1 cellular context compared by ENCODE assay signal in the genomic region with DNA sequence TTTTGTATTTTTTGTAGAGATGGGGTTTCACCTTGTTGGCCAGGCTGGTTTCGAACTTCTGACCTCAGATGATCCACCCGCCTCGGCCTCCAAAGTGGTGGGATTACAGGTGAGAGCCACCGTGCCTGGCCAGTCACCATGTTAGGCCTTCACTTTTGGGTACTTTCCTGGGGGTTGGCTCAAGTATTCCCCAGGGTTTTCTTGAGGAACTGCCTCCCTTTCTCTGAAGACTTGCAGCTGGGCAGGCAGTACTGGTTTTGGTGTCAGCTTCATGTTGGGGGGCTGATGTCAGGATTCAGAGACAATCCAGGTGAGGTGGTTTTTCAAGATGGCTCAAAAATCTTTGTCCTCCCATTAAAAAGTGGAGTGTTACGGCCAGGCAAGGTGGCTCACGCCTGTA.
TF ChIP-seq lines count a peak whose summit lies in the region.

No MANE protein-coding gene starts in this region.

TF ChIP-seq in GM12878, 131 proteins besides CTCF, POLR2A, EP300 and RAD21:
- TF ChIP-seq SREBF1 (IDR thresholded peaks at IDR 0.05; ENCODE audit: low read length) (no peak), CBX5 (IDR thresholded peaks at IDR 0.05; ENCODE audit: low read depth) (no peak), MEF2B (IDR thresholded peaks at IDR 0.05; ENCODE audit: partially characterized antibody, poor library complexity, severe bottlenecking) (peak; percentile 63), NFYA (IDR thresholded peaks at IDR 0.05; ENCODE audit: borderline replicate concordance, low read depth, low read length) (no peak), SUZ12 (IDR thresholded peaks at IDR 0.05; ENCODE audit: unreplicated experiment) (no peak), TBL1XR1 (IDR thresholded peaks at IDR 0.05; ENCODE audit: low read depth, low read length) (no peak), SRF (IDR thresholded peaks at IDR 0.05; ENCODE audit: low read depth in 2 of 2, low read length in 2 of 2) (no peak), E4F1 (IDR thresholded peaks at IDR 0.05; ENCODE audit: borderline replicate concordance, partially characterized antibody) (no peak), CEBPB (IDR thresholded peaks at IDR 0.05; ENCODE audit: borderline replicate concordance in 1 of 2, low read depth in 2 of 2, low read length in 2 of 2) (no peak), TCF12 (IDR thresholded peaks at IDR 0.05; ENCODE audit: low read depth, low read length) (peak; percentile 70; the same call in 1 of the 2 replicates)
- TF ChIP-seq, protein P1, sequence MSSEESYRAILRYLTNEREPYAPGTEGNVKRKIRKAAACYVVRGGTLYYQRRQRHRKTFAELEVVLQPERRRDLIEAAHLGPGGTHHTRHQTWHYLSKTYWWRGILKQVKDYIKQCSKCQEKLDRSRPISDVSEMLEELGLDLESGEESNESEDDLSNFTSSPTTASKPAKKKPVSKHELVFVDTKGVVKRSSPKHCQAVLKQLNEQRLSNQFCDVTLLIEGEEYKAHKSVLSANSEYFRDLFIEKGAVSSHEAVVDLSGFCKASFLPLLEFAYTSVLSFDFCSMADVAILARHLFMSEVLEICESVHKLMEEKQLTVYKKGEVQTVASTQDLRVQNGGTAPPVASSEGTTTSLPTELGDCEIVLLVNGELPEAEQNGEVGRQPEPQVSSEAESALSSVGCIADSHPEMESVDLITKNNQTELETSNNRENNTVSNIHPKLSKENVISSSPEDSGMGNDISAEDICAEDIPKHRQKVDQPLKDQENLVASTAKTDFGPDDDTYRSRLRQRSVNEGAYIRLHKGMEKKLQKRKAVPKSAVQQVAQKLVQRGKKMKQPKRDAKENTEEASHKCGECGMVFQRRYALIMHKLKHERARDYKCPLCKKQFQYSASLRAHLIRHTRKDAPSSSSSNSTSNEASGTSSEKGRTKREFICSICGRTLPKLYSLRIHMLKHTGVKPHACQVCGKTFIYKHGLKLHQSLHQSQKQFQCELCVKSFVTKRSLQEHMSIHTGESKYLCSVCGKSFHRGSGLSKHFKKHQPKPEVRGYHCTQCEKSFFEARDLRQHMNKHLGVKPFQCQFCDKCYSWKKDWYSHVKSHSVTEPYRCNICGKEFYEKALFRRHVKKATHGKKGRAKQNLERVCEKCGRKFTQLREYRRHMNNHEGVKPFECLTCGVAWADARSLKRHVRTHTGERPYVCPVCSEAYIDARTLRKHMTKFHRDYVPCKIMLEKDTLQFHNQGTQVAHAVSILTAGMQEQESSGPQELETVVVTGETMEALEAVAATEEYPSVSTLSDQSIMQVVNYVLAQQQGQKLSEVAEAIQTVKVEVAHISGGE (CRISPR knock-in tag; IDR thresholded peaks at IDR 0.05): no peak
- TF ChIP-seq, protein P2, sequence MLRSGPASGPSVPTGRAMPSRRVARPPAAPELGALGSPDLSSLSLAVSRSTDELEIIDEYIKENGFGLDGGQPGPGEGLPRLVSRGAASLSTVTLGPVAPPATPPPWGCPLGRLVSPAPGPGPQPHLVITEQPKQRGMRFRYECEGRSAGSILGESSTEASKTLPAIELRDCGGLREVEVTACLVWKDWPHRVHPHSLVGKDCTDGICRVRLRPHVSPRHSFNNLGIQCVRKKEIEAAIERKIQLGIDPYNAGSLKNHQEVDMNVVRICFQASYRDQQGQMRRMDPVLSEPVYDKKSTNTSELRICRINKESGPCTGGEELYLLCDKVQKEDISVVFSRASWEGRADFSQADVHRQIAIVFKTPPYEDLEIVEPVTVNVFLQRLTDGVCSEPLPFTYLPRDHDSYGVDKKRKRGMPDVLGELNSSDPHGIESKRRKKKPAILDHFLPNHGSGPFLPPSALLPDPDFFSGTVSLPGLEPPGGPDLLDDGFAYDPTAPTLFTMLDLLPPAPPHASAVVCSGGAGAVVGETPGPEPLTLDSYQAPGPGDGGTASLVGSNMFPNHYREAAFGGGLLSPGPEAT (IDR thresholded peaks at IDR 0.05; ENCODE audit: low read depth): peak; percentile 64; the same call in 1 of the 2 replicates
- TF ChIP-seq, protein P3, sequence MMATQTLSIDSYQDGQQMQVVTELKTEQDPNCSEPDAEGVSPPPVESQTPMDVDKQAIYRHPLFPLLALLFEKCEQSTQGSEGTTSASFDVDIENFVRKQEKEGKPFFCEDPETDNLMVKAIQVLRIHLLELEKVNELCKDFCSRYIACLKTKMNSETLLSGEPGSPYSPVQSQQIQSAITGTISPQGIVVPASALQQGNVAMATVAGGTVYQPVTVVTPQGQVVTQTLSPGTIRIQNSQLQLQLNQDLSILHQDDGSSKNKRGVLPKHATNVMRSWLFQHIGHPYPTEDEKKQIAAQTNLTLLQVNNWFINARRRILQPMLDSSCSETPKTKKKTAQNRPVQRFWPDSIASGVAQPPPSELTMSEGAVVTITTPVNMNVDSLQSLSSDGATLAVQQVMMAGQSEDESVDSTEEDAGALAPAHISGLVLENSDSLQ (IDR thresholded peaks at IDR 0.05): 0 out of 2 replicates have a peak, but pooled peaks have one; percentile 53
- TF ChIP-seq, protein P4, sequence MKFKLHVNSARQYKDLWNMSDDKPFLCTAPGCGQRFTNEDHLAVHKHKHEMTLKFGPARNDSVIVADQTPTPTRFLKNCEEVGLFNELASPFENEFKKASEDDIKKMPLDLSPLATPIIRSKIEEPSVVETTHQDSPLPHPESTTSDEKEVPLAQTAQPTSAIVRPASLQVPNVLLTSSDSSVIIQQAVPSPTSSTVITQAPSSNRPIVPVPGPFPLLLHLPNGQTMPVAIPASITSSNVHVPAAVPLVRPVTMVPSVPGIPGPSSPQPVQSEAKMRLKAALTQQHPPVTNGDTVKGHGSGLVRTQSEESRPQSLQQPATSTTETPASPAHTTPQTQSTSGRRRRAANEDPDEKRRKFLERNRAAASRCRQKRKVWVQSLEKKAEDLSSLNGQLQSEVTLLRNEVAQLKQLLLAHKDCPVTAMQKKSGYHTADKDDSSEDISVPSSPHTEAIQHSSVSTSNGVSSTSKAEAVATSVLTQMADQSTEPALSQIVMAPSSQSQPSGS (IDR thresholded peaks at IDR 0.05; ENCODE audit: low read length): no peak
